Comparison of ENCODE assay signal across 9 cellular contexts in the genomic region with DNA sequence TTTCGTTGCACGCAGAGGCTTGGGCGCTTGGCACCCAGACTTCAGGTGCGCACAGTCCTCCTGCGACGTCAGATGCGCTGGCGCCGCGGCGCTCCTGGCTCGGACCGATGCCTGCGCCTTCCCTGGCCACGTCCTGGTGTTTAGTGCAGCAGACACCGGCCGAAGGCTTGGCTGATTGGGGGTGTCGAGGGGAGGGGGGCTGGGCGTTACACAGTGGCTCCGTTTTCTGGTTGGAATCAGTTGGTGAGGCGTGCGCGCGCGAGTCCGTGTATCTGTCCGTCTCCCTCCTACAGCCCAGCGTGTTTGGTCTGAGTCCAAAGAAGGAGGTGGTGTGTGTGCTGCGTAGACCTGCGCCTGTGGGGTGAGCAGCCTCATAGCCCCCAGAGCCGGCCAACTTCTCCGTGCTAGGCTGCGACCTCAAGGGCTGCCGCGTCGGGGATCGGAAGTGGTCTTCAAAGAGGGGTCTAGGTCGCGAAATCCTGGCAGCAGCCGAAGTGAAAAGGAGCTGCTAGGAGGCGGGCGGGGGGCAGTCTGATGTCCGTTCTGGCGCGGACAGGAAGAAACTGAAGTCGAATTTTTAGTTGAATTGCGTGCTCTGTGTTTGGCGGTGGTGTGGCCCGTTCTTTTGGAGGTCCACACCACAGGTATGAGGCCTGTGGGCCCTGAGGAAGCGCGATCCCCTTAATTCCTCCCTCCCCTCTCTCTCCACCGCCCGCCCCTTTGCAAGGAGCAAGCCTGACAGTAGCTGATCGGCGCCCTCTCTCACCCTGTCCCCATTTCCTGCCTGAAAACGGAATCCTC.
DNase-seq lines count a peak whose midpoint lies in the region; ATAC-seq lines count a peak whose summit lies in the region.
"Had no signal": no experiment of that assay in that cellular context is flagged by ENCODE, and none has a peak within 500 bp of the region (broad histone marks: within the 10 kb centered on the region; RNA-seq: fewer than 3 reads in every experiment).

No MANE protein-coding gene starts in this region.

- ATAC-seq in HG03039 (IDR thresholded peaks at IDR 0.05; ENCODE audit: unreplicated experiment) = no peak

- DNase-seq in NCI-H1105 (lab: John Stamatoyannopoulos, UW) = peak; percentile 15
- DNase-seq in caudate nucleus (lab: John Stamatoyannopoulos, UW) = peak in 31 of 61 donors; percentile 11 to 56 (median 31)
- peak; percentile 67 for DNase-seq in superior temporal gyrus (ENCODE audit: extremely low spot score)
- DNase-seq in GOT3 (lab: John Stamatoyannopoulos, UW) = no peak
- no peak for DNase-seq in foreskin melanocyte
- no peak for DNase-seq in NCI-H2196 treated with DMSO at 0.1 percent for 48 hours (lab: John Stamatoyannopoulos, UW; ENCODE audit: unreplicated experiment)
- DNase-seq: NCI-H774 had no signal

- H3K27ac ChIP-seq in caudate nucleus (ENCODE audit: low read depth, low read length) (peak overlapping the region; percentile 63), layer of hippocampus (ENCODE audit: low read depth, low read length) (peak overlapping the region; percentile 82)

- H3K27me3 ChIP-seq in layer of hippocampus (ENCODE audit: control insufficient read depth, insufficient read depth, low read length) = peaks cover 2% of the 10 kb centered on the region

Comparison
In these comparisons a context has a peak if more than half of its experiments do, and no peak if none do; other contexts are left out.
1. DNase-seq: peak in NCI-H1105 (single experiment), caudate nucleus (31 of 61) and superior temporal gyrus (single experiment); none in GOT3 (single experiment), foreskin melanocyte (single experiment) and NCI-H2196 treated with DMSO at 0.1 percent for 48 hours (single experiment).